Comparison of ENCODE assay signal across 1 cellular context in genomic region chr19:19956431-19957075, GRCh38.
TF ChIP-seq lines count a peak whose summit lies in the region.

No MANE protein-coding gene starts in this region.

TF ChIP-seq in GM23338, 12 proteins besides CTCF, POLR2A, EP300 and RAD21:
- TF ChIP-seq ZNF462 (CRISPR knock-in tag; IDR thresholded peaks at IDR 0.05) (no peak), JUNB (IDR thresholded peaks at IDR 0.05; ENCODE audit: unreplicated experiment) (no peak), EZH2phosphoT487 (IDR thresholded peaks at IDR 0.05; ENCODE audit: unreplicated experiment) (no peak), ZNF114 (CRISPR knock-in tag; IDR thresholded peaks at IDR 0.05) (no peak), CREB1 (CRISPR knock-in tag; IDR thresholded peaks at IDR 0.05; ENCODE audit: low read depth) (peak; percentile 63), ETS1 (IDR thresholded peaks at IDR 0.05) (peak; percentile 28; the same call in 1 of the 2 replicates), POLR2AphosphoS5 (IDR thresholded peaks at IDR 0.05; ENCODE audit: low read depth) (peak; percentile 93), NANOG (IDR thresholded peaks at IDR 0.05; ENCODE audit: borderline replicate concordance) (no peak), ZNF331 (CRISPR knock-in tag; IDR thresholded peaks at IDR 0.05; ENCODE audit: low read depth) (no peak), REST (IDR thresholded peaks at IDR 0.05; ENCODE audit: unreplicated experiment) (no peak), EZH2 (IDR thresholded peaks at IDR 0.05; ENCODE audit: low read depth, unreplicated experiment) (no peak), STAT1 (IDR thresholded peaks at IDR 0.05; ENCODE audit: unreplicated experiment) (no peak)
